In genomic region chr7:139177696-139178095, GRCh38 we compare ENCODE assay signal across 2 cellular contexts.
TF ChIP-seq lines count a peak whose summit lies in the region.

No MANE protein-coding gene starts in this region.

TF ChIP-seq in SK-N-SH treated with all-trans-retinoic acid at 6 μM for 48 hours, 23 proteins besides CTCF, POLR2A, EP300 and RAD21 (continued from another document):
- no peak for TF ChIP-seq TSHZ2 (CRISPR knock-in tag; IDR thresholded peaks at IDR 0.05)
- no peak for TF ChIP-seq ZNF70 (CRISPR knock-in tag; IDR thresholded peaks at IDR 0.05)
- TF ChIP-seq ARNTL (CRISPR knock-in tag; IDR thresholded peaks at IDR 0.05; ENCODE audit: borderline replicate concordance, low read depth), result no peak
- no peak for TF ChIP-seq RARB (CRISPR knock-in tag; IDR thresholded peaks at IDR 0.05)
- no peak for TF ChIP-seq CSRNP3 (CRISPR knock-in tag; IDR thresholded peaks at IDR 0.05)
- TF ChIP-seq ZFP30 (CRISPR knock-in tag; IDR thresholded peaks at IDR 0.05), result no peak
- no peak for TF ChIP-seq ZNF8 (CRISPR knock-in tag; IDR thresholded peaks at IDR 0.05)
- no peak for TF ChIP-seq PPARA (CRISPR knock-in tag; IDR thresholded peaks at IDR 0.05; ENCODE audit: borderline replicate concordance)
- no peak for TF ChIP-seq TCF4 (CRISPR knock-in tag; IDR thresholded peaks at IDR 0.05; ENCODE audit: borderline replicate concordance)
- TF ChIP-seq ESRRG (CRISPR knock-in tag; IDR thresholded peaks at IDR 0.05), result no peak
- TF ChIP-seq ISL1 (CRISPR knock-in tag; IDR thresholded peaks at IDR 0.05), result no peak
- no peak for TF ChIP-seq CREB5 (CRISPR knock-in tag; IDR thresholded peaks at IDR 0.05; ENCODE audit: low read depth)
- TF ChIP-seq CSDC2 (CRISPR knock-in tag; IDR thresholded peaks at IDR 0.05), result no peak
- no peak for TF ChIP-seq SNAI2 (CRISPR knock-in tag; IDR thresholded peaks at IDR 0.05)
- TF ChIP-seq TOX (CRISPR knock-in tag; IDR thresholded peaks at IDR 0.05; ENCODE audit: borderline replicate concordance), result no peak

TF ChIP-seq in A549, 52 proteins besides CTCF, POLR2A, EP300 and RAD21 (continued from another document):
- TF ChIP-seq E2F6 (IDR thresholded peaks at IDR 0.05; ENCODE audit: borderline replicate concordance, low read depth) (no peak), FOSB (CRISPR knock-in tag; IDR thresholded peaks at IDR 0.05) (no peak), HDAC2 (IDR thresholded peaks at IDR 0.05) (no peak), RARB (CRISPR knock-in tag; IDR thresholded peaks at IDR 0.05) (no peak), EHMT2 (IDR thresholded peaks at IDR 0.05; ENCODE audit: low read depth) (no peak), JUNB (IDR thresholded peaks at IDR 0.05) (no peak), ATOH8 (CRISPR knock-in tag; IDR thresholded peaks at IDR 0.05; ENCODE audit: low read depth) (no peak), KDM5A (IDR thresholded peaks at IDR 0.05) (no peak), CBX2 (IDR thresholded peaks at IDR 0.05; ENCODE audit: borderline replicate concordance, low read depth) (no peak), ZC3H11A (IDR thresholded peaks at IDR 0.05) (no peak), NPAS2 (CRISPR knock-in tag; IDR thresholded peaks at IDR 0.05; ENCODE audit: borderline replicate concordance) (no peak), CHD2 (IDR thresholded peaks at IDR 0.05; ENCODE audit: low read length, partially characterized antibody) (no peak), HOXB5 (CRISPR knock-in tag; IDR thresholded peaks at IDR 0.05) (no peak)
TF ChIP-seq in A549: peak in this region for 0.
